ENCODE assay signal across 10 cellular contexts in the genomic region with DNA sequence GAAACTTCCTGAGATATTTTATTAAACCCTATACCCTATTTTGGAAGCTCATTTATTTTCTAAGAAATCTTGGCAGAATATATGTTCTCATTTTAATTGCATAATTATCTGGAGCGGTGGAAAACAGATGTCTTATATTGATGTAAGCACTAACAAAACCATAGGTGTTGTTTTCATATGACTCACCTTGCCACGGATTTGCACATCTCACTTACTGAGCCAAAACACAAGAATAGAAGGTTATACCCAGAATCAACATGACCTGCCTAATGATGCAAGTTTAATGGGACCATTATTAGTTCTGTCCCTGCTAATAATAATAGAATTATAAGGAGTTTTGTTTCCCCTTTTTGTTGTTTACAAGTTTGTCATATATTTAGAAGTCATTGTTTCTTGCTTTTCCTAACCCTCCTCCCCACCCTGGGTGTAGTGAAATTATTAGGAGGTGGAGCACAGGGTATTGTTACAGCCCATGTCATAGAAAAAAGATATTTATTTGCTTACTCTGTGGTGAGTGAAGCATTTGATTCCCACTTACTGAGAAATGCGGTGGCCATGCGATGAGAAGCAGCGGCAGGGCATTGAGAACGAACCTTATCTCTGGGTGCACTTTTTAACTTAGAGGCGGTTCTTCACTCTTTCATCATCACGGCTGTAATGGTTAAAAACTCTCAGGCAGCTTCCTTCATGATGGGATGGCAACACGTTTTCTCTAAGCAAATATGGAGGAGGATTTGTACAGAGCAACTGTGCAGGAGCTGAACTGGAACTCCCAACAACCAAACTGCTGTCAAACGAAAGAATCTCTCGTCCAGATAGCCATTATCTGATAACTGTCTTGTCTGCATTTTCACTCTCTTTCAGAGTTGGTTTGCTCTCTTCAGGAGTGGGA. TPM values are rescaled to one million over a fixed set of nuclear protein-coding genes. Genes with fewer than 3 reads are reported as not detected.
DNase-seq lines count a peak whose midpoint lies in the region; ATAC-seq and TF ChIP-seq lines count a peak whose summit lies in the region.
"Had no signal": no experiment of that assay in that cellular context is flagged by ENCODE, and none has a peak within 500 bp of the region (broad histone marks: within the 10 kb centered on the region; RNA-seq: fewer than 3 reads in every experiment).

No MANE protein-coding gene starts in this region.

- 23 to 33% (median 28%) methylated on average over 11 of the region's 11 CpGs for WGBS in heart left ventricle, 4 donors
- 60% methylated on average over 11 of the region's 11 CpGs for WGBS in suprapubic skin

- intact Hi-C loops in heart left ventricle (cut with DNase I) = no loop called here

- peak; percentile 67 for ATAC-seq in GM18499 (IDR thresholded peaks at IDR 0.05; ENCODE audit: insufficient read depth, unreplicated experiment)
- peak; percentile 77 for ATAC-seq in GM21390 (IDR thresholded peaks at IDR 0.05; ENCODE audit: unreplicated experiment)
- ATAC-seq in HG03469 (IDR thresholded peaks at IDR 0.05; ENCODE audit: unreplicated experiment) = peak; percentile 78
- no peak for ATAC-seq in heart left ventricle

- TF ChIP-seq POLR2A in heart left ventricle (IDR thresholded peaks at IDR 0.05) = no peak
- no peak for TF ChIP-seq POLR2A in suprapubic skin (IDR thresholded peaks at IDR 0.05)

- H3K27ac ChIP-seq in heart left ventricle (no peak overlapping the region), suprapubic skin (no peak overlapping the region)

- H3K4me1 ChIP-seq in heart left ventricle = peaks cover 0 to 9% (median 0%) of the 10 kb centered on the region in 12 donors
- H3K4me1 ChIP-seq in suprapubic skin = no peaks in the 10 kb centered on the region

- H3K9me3 ChIP-seq in heart left ventricle (no peaks in the 10 kb centered on the region), suprapubic skin (no peaks in the 10 kb centered on the region)

- TF ChIP-seq EP300 in suprapubic skin (IDR thresholded peaks at IDR 0.05) = no peak

- TF ChIP-seq CTCF in heart left ventricle (IDR thresholded peaks at IDR 0.05) = no peak
- no peak for TF ChIP-seq CTCF in suprapubic skin (IDR thresholded peaks at IDR 0.05)

- H3K4me3 ChIP-seq in heart left ventricle (peak overlapping the region in 8 of 12 donors; percentile 0 to 33 (median 19)), suprapubic skin (no peak overlapping the region)

- H3K27me3 ChIP-seq in heart left ventricle = peaks cover 0 to 6% (median 0%) of the 10 kb centered on the region in 9 donors
- H3K27me3 ChIP-seq in suprapubic skin = no peaks in the 10 kb centered on the region

- no peak for DNase-seq in heart left ventricle
- DNase-seq in putamen (ENCODE audit: low spot score) = no peak
- no peak for DNase-seq in Ammon's horn (ENCODE audit: low spot score)
- no peak for DNase-seq in suprapubic skin (ENCODE audit: low spot score in 2 of 2)
- no peak for DNase-seq in activated CD4-positive, alpha-beta T cell treated with anti-CD3 and anti-CD28 coated beads, Interleukin-2, amount 50 U/mL, for 4 hours
- DNase-seq: activated naive CD8-positive, alpha-beta T cell treated with anti-CD3 and anti-CD28 coated beads, Interleukin-2, amount 10 ng/mL, durations not matched to agents 7 days and 5 days; stimulated activated CD4-positive, alpha-beta T cell treated with anti-CD3 and anti-CD28 coated beads, Interleukin-2, amount 100 ng/mL, for 24 hours had no signal

- H3K36me3 ChIP-seq in heart left ventricle (no peaks in the 10 kb centered on the region), suprapubic skin (no peaks in the 10 kb centered on the region)

RNA-seq across cellular contexts. Expression of a gene that starts 0.5 kb away (rescaled TPM):
- total RNA-seq in heart left ventricle (1 to 10 TPM in 1 of 9 donors, under 1 TPM in 3, not detected in 5; 0.13 to 1.0 (median 0.40) TPM), suprapubic skin (under 1 TPM in 1 of 4 donors, not detected in 3; 0.16 TPM)
- polyA plus RNA-seq in heart left ventricle = under 1 TPM; 0.03 to 0.11 TPM

RNA-seq across cellular contexts. Expression of a gene that starts 17.1 kb away (rescaled TPM):
- total RNA-seq in heart left ventricle (10 to 100 TPM in 6 of 9 donors, 1 to 10 TPM in 3; 5.4 to 14.7 (median 11.1) TPM), suprapubic skin (10 to 100 TPM in 3 of 4 donors, 1 to 10 TPM in 1; 9.9 to 28.1 (median 13.4) TPM)
- polyA plus RNA-seq in heart left ventricle = 10 to 100 TPM in 1 of 2 donors, 1 to 10 TPM in 1; 6.8 to 14.4 TPM

Comparison
In these comparisons a context has a peak if more than half of its experiments do, and no peak if none do; other contexts are left out.
1. ATAC-seq: peak in GM18499 (single experiment), GM21390 (single experiment) and HG03469 (single experiment); none in heart left ventricle (0 of 4).